16 cellular contexts compared by ENCODE assay signal in the genomic region with DNA sequence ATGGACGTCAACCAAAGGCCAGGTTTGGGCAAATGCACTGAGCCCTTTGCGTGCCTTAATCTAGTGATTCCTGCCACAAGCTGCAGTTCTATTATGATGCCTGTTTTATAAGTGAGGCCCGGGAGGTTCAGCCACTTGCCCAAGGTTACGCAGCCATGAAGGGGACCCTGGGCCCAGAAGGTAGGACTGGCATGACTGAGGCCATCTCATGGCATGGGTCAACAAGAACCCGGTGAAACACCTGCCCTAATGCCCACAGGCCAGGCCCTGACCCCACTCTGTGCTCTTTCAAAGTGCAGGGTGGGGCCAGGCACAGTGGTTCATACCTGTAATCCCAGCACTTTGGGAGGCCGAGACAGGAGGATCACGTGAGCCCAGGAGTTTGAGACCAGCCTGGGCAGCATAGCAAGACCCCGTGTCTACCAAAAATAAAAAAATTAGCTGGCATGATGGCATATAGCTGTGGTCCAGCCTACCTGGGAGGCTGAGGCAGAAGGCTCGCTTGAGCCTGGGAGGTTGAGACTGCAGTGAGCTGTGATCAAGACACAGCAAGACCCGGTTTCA. TPM values are rescaled to one million over a fixed set of nuclear protein-coding genes. Genes with fewer than 3 reads are reported as not detected.
DNase-seq lines count a peak whose midpoint lies in the region; ATAC-seq, FAIRE-seq and TF ChIP-seq lines count a peak whose summit lies in the region.
"Had no signal": no experiment of that assay in that cellular context is flagged by ENCODE, and none has a peak within 500 bp of the region (broad histone marks: within the 10 kb centered on the region; RNA-seq: fewer than 3 reads in every experiment).

No MANE protein-coding gene starts in this region.

- H4K20me1 ChIP-seq in HepG2 (ENCODE audit: insufficient read depth, low read length): no peaks in the 10 kb centered on the region

- peak; percentile 3 for DNase-seq in activated T-cell treated with anti-CD3 and anti-CD28 coated beads, Interleukin-2, amount 50 U/mL, for 4 hours
- DNase-seq in activated T-cell treated with anti-CD3 and anti-CD28 coated beads, Interleukin-2, amount 50 U/mL, for 1 hour: no peak
- no peak for DNase-seq in activated CD4-positive, alpha-beta memory T cell treated with anti-CD3 and anti-CD28 coated beads for 36 hours
- DNase-seq in HepG2 (ENCODE audit: low spot score): no peak
- DNase-seq in thoracic aorta (ENCODE audit: low spot score): peak; percentile 1
- no peak for DNase-seq in NCI-H2171 treated with DMSO at 0.1 percent for 48 hours (lab: John Stamatoyannopoulos, UW)
- no peak for DNase-seq in NCI-H524 treated with DMSO at 0.1 percent for 48 hours (lab: John Stamatoyannopoulos, UW)
- DNase-seq: DMS 273 treated with DMSO at 0.1 percent for 48 hours, naive B cell, NCI-H187, NCI-H526 treated with DMSO at 0.1 percent for 48 hours had no signal

- no TSS peak for BruUV-seq in HepG2 (replicated peaks; lab: Mats Ljungman, UMichigan)

- TF ChIP-seq POLR2A in HepG2 (IDR thresholded peaks at IDR 0.05; ENCODE audit: insufficient read depth in 1 of 2, low read depth in 2 of 2, low read length in 2 of 2): no peak

- peak overlapping the region; percentile 79 for H3K27ac Mint-ChIP-seq in activated CD4-positive, alpha-beta memory T cell treated with anti-CD3 and anti-CD28 coated beads for 36 hours

- no peaks in the 10 kb centered on the region for H3K27me3 ChIP-seq in HepG2 (ENCODE audit: control insufficient read depth in 1 of 2, insufficient read depth in 2 of 2, low read length in 2 of 2)
- H3K27me3 ChIP-seq in thoracic aorta (replicated peaks; ENCODE audit: insufficient read depth): no peaks in the 10 kb centered on the region

- H2AFZ ChIP-seq in HepG2 (ENCODE audit: low read length): no peak overlapping the region

- TF ChIP-seq EP300 in HepG2 (IDR thresholded peaks at IDR 0.05; ENCODE audit: low read depth in 2 of 2, low read length in 2 of 2) (no peak), HepG2 (CRISPR knock-in tag; IDR thresholded peaks at IDR 0.05; ENCODE audit: borderline replicate concordance) (no peak)

- no peak for ATAC-seq in activated T-cell treated with anti-CD3 and anti-CD28 coated beads, Interleukin-2, amount 50 U/mL, for 4 hours
- no peak for ATAC-seq in HepG2
- ATAC-seq in thoracic aorta (ENCODE audit: insufficient number of reproducible peaks, low FRiP score, low read depth): no peak
- ATAC-seq in GM18870 (IDR thresholded peaks at IDR 0.05; ENCODE audit: unreplicated experiment): no peak
- ATAC-seq: HCT116, left colon had no signal

- no peak for FAIRE-seq in HepG2 (lab: Jason Lieb, UNC)

- peaks cover 17% of the 10 kb centered on the region for H3K36me3 Mint-ChIP-seq in activated T-cell treated with anti-CD3 and anti-CD28 coated beads, Interleukin-2, amount 50 U/mL, for 4 hours (ENCODE audit: insufficient read depth)
- peaks cover 27% of the 10 kb centered on the region for H3K36me3 Mint-ChIP-seq in activated CD4-positive, alpha-beta memory T cell treated with anti-CD3 and anti-CD28 coated beads for 36 hours
- H3K36me3 Mint-ChIP-seq: naive B cell had no signal

- no peak for TF ChIP-seq RAD21 in HepG2 (CRISPR knock-in tag; IDR thresholded peaks at IDR 0.05)

- H3K27ac ChIP-seq in HepG2 (ENCODE audit: extremely low read length, insufficient read depth, low read length) (no peak overlapping the region), thoracic aorta (no peak overlapping the region)
- H3K27ac ChIP-seq: HL-60 had no signal

- H3K27me3 Mint-ChIP-seq in activated T-cell treated with anti-CD3 and anti-CD28 coated beads, Interleukin-2, amount 50 U/mL, for 4 hours (ENCODE audit: low read depth): no peaks in the 10 kb centered on the region
- H3K27me3 Mint-ChIP-seq in activated CD4-positive, alpha-beta memory T cell treated with anti-CD3 and anti-CD28 coated beads for 36 hours: no peaks in the 10 kb centered on the region
- H3K27me3 Mint-ChIP-seq: naive B cell had no signal

- in situ Hi-C loops in HepG2 (cut with HindIII; ENCODE audit: extremely low pct_ligation_motif_present, low pct_unique_long_range_greater_than_20kb): no loop called here

- H3K4me1 Mint-ChIP-seq in activated T-cell treated with anti-CD3 and anti-CD28 coated beads, Interleukin-2, amount 50 U/mL, for 4 hours (ENCODE audit: low read depth): peaks cover 41% of the 10 kb centered on the region
- H3K4me1 Mint-ChIP-seq in activated CD4-positive, alpha-beta memory T cell treated with anti-CD3 and anti-CD28 coated beads for 36 hours (ENCODE audit: low read depth): peaks cover 39% of the 10 kb centered on the region

- no peaks in the 10 kb centered on the region for H3K9me3 Mint-ChIP-seq in activated T-cell treated with anti-CD3 and anti-CD28 coated beads, Interleukin-2, amount 50 U/mL, for 4 hours
- H3K9me3 Mint-ChIP-seq in activated CD4-positive, alpha-beta memory T cell treated with anti-CD3 and anti-CD28 coated beads for 36 hours: no peaks in the 10 kb centered on the region
- H3K9me3 Mint-ChIP-seq: naive B cell had no signal

- intact Hi-C loops in activated CD4-positive, alpha-beta memory T cell treated with anti-CD3 and anti-CD28 coated beads for 36 hours (cut with micrococcal nuclease): no loop called here
- intact Hi-C loops in HepG2 (cut with micrococcal nuclease; ENCODE audit: unreplicated experiment): no loop called here

- H3K4me3 ChIP-seq in HepG2 (replicated peaks in 1 of 3; ENCODE audit: insufficient read depth in 1 of 3, low read depth in 2 of 3, low read length in 3 of 3) (no peak overlapping the region), thoracic aorta (no peak overlapping the region)

- CTCF ChIA-PET in activated CD4-positive, alpha-beta memory T cell treated with anti-CD3 and anti-CD28 coated beads for 36 hours (lab: Charles Lee): interaction anchor here (0.9 to 5.0 kb wide), 2 partner anchors 16 to 28 kb away, joined by 3 to 21 read pairs; no protein-coding TSS in a partner anchor
- CTCF ChIA-PET in HepG2 (lab: Yijun Ruan, JAX; ENCODE audit: low intra/inter-chr PET ratio, low total read pairs): no interaction called here

- peak overlapping the region; percentile 38 for H3K4me3 Mint-ChIP-seq in activated T-cell treated with anti-CD3 and anti-CD28 coated beads, Interleukin-2, amount 50 U/mL, for 4 hours
- no peak overlapping the region for H3K4me3 Mint-ChIP-seq in activated CD4-positive, alpha-beta memory T cell treated with anti-CD3 and anti-CD28 coated beads for 36 hours

- WGBS in HepG2 (ENCODE audit: low lambda C conversion rate): 91% methylated on average over 8 of the region's 10 CpGs

- no peak for TF ChIP-seq CTCF in HepG2 (CRISPR knock-in tag; IDR thresholded peaks at IDR 0.05)
- TF ChIP-seq CTCF in thoracic aorta (IDR thresholded peaks at IDR 0.05): no peak

- H3K4me1 ChIP-seq in HepG2 (ENCODE audit: insufficient read depth, low read length): peaks cover 54% of the 10 kb centered on the region
- H3K4me1 ChIP-seq in thoracic aorta (ENCODE audit: control insufficient read depth in 1 of 2, low read depth in 2 of 2): peaks cover 49 to 57% of the 10 kb centered on the region in 2 donors

- no peak overlapping the region for H3K9ac ChIP-seq in HepG2 (ENCODE audit: insufficient read depth, low read depth, low read length)

- no peaks in the 10 kb centered on the region for H3K9me3 ChIP-seq in HepG2 (ENCODE audit: low read length)
- H3K9me3 ChIP-seq in thoracic aorta: no peaks in the 10 kb centered on the region

- peaks cover 33 to 48% of the 10 kb centered on the region in 2 experiments; a peak in 4 of 5 replicates for H3K36me3 ChIP-seq in HepG2 (replicated peaks in 1 of 2; ENCODE audit: control insufficient read depth in 1 of 2, insufficient read depth in 2 of 2, low read length in 2 of 2)
- H3K36me3 ChIP-seq in thoracic aorta: peaks cover 46% of the 10 kb centered on the region

- POLR2A ChIA-PET in activated CD4-positive, alpha-beta memory T cell treated with anti-CD3 and anti-CD28 coated beads for 36 hours (lab: Charles Lee): no interaction called here
- POLR2A ChIA-PET in HepG2 (lab: Yijun Ruan, JAX): interaction anchor here (1.8 to 2.4 kb wide), 2 partner anchors 10 to 14 kb away, joined by 4 to 16 read pairs; a partner anchor contains a TSS

- no peak overlapping the region for H3K4me2 ChIP-seq in HepG2 (ENCODE audit: low read depth, low read length)

- peaks cover 42% of the 10 kb centered on the region for H3K79me2 ChIP-seq in HepG2 (ENCODE audit: insufficient read depth, low read length)

RNA-seq across cellular contexts. Expression of a gene that starts 8.6 kb away (rescaled TPM):
- total RNA-seq in activated T-cell treated with anti-CD3 and anti-CD28 coated beads, Interleukin-2, amount 50 U/mL, for 4 hours: 10 to 100 TPM; 48.6 to 69.8 (median 50.1) TPM
- total RNA-seq in activated CD4-positive, alpha-beta memory T cell treated with anti-CD3 and anti-CD28 coated beads for 36 hours: 10 to 100 TPM; 77.9 to 82.0 TPM
- total RNA-seq in HepG2 (2016; rRNA removed; fragmentation: Illumina TruSeq; extraction: Trizol) (77.1 and 92.1 TPM in 2 replicates), thoracic aorta (100 to 1,000 TPM in 1 of 2 donors, 10 to 100 TPM in 1; 71.2 to 194 TPM)
- total RNA-seq in HepG2 (2016; cell fraction: cytosol; rRNA removed; fragmentation: Illumina TruSeq; extraction: Trizol; ENCODE audit: low read depth): 104 and 127 TPM in 2 replicates
- total RNA-seq in HepG2 (2016; cell fraction: insoluble cytoplasmic fraction; rRNA removed; fragmentation: Illumina TruSeq; extraction: Trizol): 66.8 and 94.8 TPM in 2 replicates
- 149 and 180 TPM in 2 replicates for total RNA-seq in HepG2 (2016; cell fraction: membrane; rRNA removed; fragmentation: Illumina TruSeq; extraction: Trizol)
- 48.9 and 58.7 TPM in 2 replicates for total RNA-seq in HepG2 (2016; cell fraction: nucleus; rRNA removed; fragmentation: Illumina TruSeq; extraction: Trizol)
- polyA plus RNA-seq in HepG2 (2011; rRNA removed): 81.2 and 109 TPM in 2 replicates
- 83.2 and 110 TPM in 2 replicates for polyA plus RNA-seq in HepG2 (2011; cell fraction: cytosol; rRNA removed)
- 62.3 and 83.6 TPM in 2 replicates for polyA plus RNA-seq in HepG2 (2011; cell fraction: nucleus; rRNA removed)
- 77.3 and 145 TPM in 2 replicates for polyA plus RNA-seq in HepG2 (2012)
- 196 and 226 TPM in 2 replicates for polyA plus RNA-seq in HepG2 (2016; cell fraction: cytosol; fragmentation: Illumina TruSeq; extraction: Trizol; ENCODE audit: low read depth)
- polyA plus RNA-seq in HepG2 (2016; cell fraction: insoluble cytoplasmic fraction; fragmentation: Illumina TruSeq; extraction: Trizol; ENCODE audit: low read depth): 104 and 130 TPM in 2 replicates
- polyA plus RNA-seq in HepG2 (2016; cell fraction: membrane; fragmentation: Illumina TruSeq; extraction: Trizol; ENCODE audit: low read depth): 235 and 242 TPM in 2 replicates
- polyA plus RNA-seq in HepG2 (2016; cell fraction: nucleus; fragmentation: Illumina TruSeq; extraction: Trizol; ENCODE audit: insufficient read depth, low read depth): 122 and 127 TPM in 2 replicates
- 22.5 and 101 TPM in 2 replicates for polyA minus RNA-seq in HepG2 (2011; rRNA and poly(A)+ RNA removed; ENCODE audit: low replicate concordance)
- polyA minus RNA-seq in HepG2 (2011; cell fraction: cytosol; rRNA and poly(A)+ RNA removed): 26.1 and 26.7 TPM in 2 replicates
- 17.8 and 21.8 TPM in 2 replicates for polyA minus RNA-seq in HepG2 (2011; cell fraction: nucleus; rRNA and poly(A)+ RNA removed)

RNA-seq across cellular contexts. Expression of a gene that starts 29.4 kb away (rescaled TPM):
- 10 to 100 TPM; 25.5 to 33.8 (median 28.4) TPM for total RNA-seq in activated T-cell treated with anti-CD3 and anti-CD28 coated beads, Interleukin-2, amount 50 U/mL, for 4 hours
- total RNA-seq in activated CD4-positive, alpha-beta memory T cell treated with anti-CD3 and anti-CD28 coated beads for 36 hours: 10 to 100 TPM; 77.9 to 80.0 TPM
- total RNA-seq in HepG2 (2016; rRNA removed; fragmentation: Illumina TruSeq; extraction: Trizol) (15.2 and 18.4 TPM in 2 replicates), thoracic aorta (100 to 1,000 TPM in 1 of 2 donors, 10 to 100 TPM in 1; 46.3 to 103 TPM)
- 15.8 and 20.2 TPM in 2 replicates for total RNA-seq in HepG2 (2016; cell fraction: cytosol; rRNA removed; fragmentation: Illumina TruSeq; extraction: Trizol; ENCODE audit: low read depth)
- 18.6 and 20.5 TPM in 2 replicates for total RNA-seq in HepG2 (2016; cell fraction: insoluble cytoplasmic fraction; rRNA removed; fragmentation: Illumina TruSeq; extraction: Trizol)
- total RNA-seq in HepG2 (2016; cell fraction: membrane; rRNA removed; fragmentation: Illumina TruSeq; extraction: Trizol): 17.3 and 29.5 TPM in 2 replicates
- total RNA-seq in HepG2 (2016; cell fraction: nucleus; rRNA removed; fragmentation: Illumina TruSeq; extraction: Trizol): 8.3 and 12.2 TPM in 2 replicates
- 47.2 and 62.0 TPM in 2 replicates for polyA plus RNA-seq in HepG2 (2011; rRNA removed)
- 33.8 and 73.1 TPM in 2 replicates for polyA plus RNA-seq in HepG2 (2011; cell fraction: cytosol; rRNA removed)
- polyA plus RNA-seq in HepG2 (2011; cell fraction: nucleus; rRNA removed): 101 and 106 TPM in 2 replicates
- polyA plus RNA-seq in HepG2 (2012): 14.6 TPM in 2 replicates
- 16.0 and 27.0 TPM in 2 replicates for polyA plus RNA-seq in HepG2 (2016; cell fraction: cytosol; fragmentation: Illumina TruSeq; extraction: Trizol; ENCODE audit: low read depth)
- 14.7 and 18.5 TPM in 2 replicates for polyA plus RNA-seq in HepG2 (2016; cell fraction: insoluble cytoplasmic fraction; fragmentation: Illumina TruSeq; extraction: Trizol; ENCODE audit: low read depth)
- 13.4 and 18.5 TPM in 2 replicates for polyA plus RNA-seq in HepG2 (2016; cell fraction: membrane; fragmentation: Illumina TruSeq; extraction: Trizol; ENCODE audit: low read depth)
- 25.1 and 25.9 TPM in 2 replicates for polyA plus RNA-seq in HepG2 (2016; cell fraction: nucleus; fragmentation: Illumina TruSeq; extraction: Trizol; ENCODE audit: insufficient read depth, low read depth)
- 11.5 and 28.1 TPM in 2 replicates for polyA minus RNA-seq in HepG2 (2011; rRNA and poly(A)+ RNA removed; ENCODE audit: low replicate concordance)
- 14.0 and 17.6 TPM in 2 replicates for polyA minus RNA-seq in HepG2 (2011; cell fraction: cytosol; rRNA and poly(A)+ RNA removed)
- 11.3 and 12.8 TPM in 2 replicates for polyA minus RNA-seq in HepG2 (2011; cell fraction: nucleus; rRNA and poly(A)+ RNA removed)

RNA-seq across cellular contexts. Expression of a gene that starts 58.5 kb away (rescaled TPM):
- total RNA-seq in activated T-cell treated with anti-CD3 and anti-CD28 coated beads, Interleukin-2, amount 50 U/mL, for 4 hours: 1 to 10 TPM; 2.7 to 3.3 (median 3.0) TPM
- total RNA-seq in activated CD4-positive, alpha-beta memory T cell treated with anti-CD3 and anti-CD28 coated beads for 36 hours: 1 to 10 TPM; 1.2 to 1.6 TPM
- total RNA-seq in HepG2 (2016; rRNA removed; fragmentation: Illumina TruSeq; extraction: Trizol): 10.5 and 16.6 TPM in 2 replicates
- total RNA-seq in HepG2 (2016; cell fraction: cytosol; rRNA removed; fragmentation: Illumina TruSeq; extraction: Trizol; ENCODE audit: low read depth): 2.8 and 5.4 TPM in 2 replicates
- total RNA-seq in HepG2 (2016; cell fraction: insoluble cytoplasmic fraction; rRNA removed; fragmentation: Illumina TruSeq; extraction: Trizol): 7.9 and 14.6 TPM in 2 replicates
- 9.4 and 9.8 TPM in 2 replicates for total RNA-seq in HepG2 (2016; cell fraction: membrane; rRNA removed; fragmentation: Illumina TruSeq; extraction: Trizol)
- total RNA-seq in HepG2 (2016; cell fraction: nucleus; rRNA removed; fragmentation: Illumina TruSeq; extraction: Trizol): 21.0 and 29.3 TPM in 2 replicates
- 11.4 and 12.0 TPM in 2 replicates for polyA plus RNA-seq in HepG2 (2011; rRNA removed)
- polyA plus RNA-seq in HepG2 (2011; cell fraction: cytosol; rRNA removed): 3.1 and 5.3 TPM in 2 replicates
- polyA plus RNA-seq in HepG2 (2011; cell fraction: nucleus; rRNA removed): 98.4 and 126 TPM in 2 replicates
- 29.1 and 39.4 TPM in 2 replicates for polyA plus RNA-seq in HepG2 (2012)
- 3.2 and 4.2 TPM in 2 replicates for polyA plus RNA-seq in HepG2 (2016; cell fraction: cytosol; fragmentation: Illumina TruSeq; extraction: Trizol; ENCODE audit: low read depth)
- polyA plus RNA-seq in HepG2 (2016; cell fraction: insoluble cytoplasmic fraction; fragmentation: Illumina TruSeq; extraction: Trizol; ENCODE audit: low read depth): 18.9 and 27.7 TPM in 2 replicates
- 4.9 and 6.5 TPM in 2 replicates for polyA plus RNA-seq in HepG2 (2016; cell fraction: membrane; fragmentation: Illumina TruSeq; extraction: Trizol; ENCODE audit: low read depth)
- polyA plus RNA-seq in HepG2 (2016; cell fraction: nucleus; fragmentation: Illumina TruSeq; extraction: Trizol; ENCODE audit: insufficient read depth, low read depth): 87.2 and 94.8 TPM in 2 replicates
- polyA minus RNA-seq in HepG2 (2011; rRNA and poly(A)+ RNA removed; ENCODE audit: low replicate concordance): 8.4 and 22.7 TPM in 2 replicates
- polyA minus RNA-seq in HepG2 (2011; cell fraction: cytosol; rRNA and poly(A)+ RNA removed): 15.8 and 17.9 TPM in 2 replicates
- 32.8 and 40.0 TPM in 2 replicates for polyA minus RNA-seq in HepG2 (2011; cell fraction: nucleus; rRNA and poly(A)+ RNA removed)
- total RNA-seq in thoracic aorta: 1 to 10 TPM in 1 of 2 donors, under 1 TPM in 1; 0.95 to 4.7 TPM
- total RNA-seq: LHCN-M2 had no signal

Comparison
In these comparisons a context has a peak if more than half of its experiments do, and no peak if none do; other contexts are left out.
1. DNase-seq: peak in activated T-cell treated with anti-CD3 and anti-CD28 coated beads, Interleukin-2, amount 50 U/mL, for 4 hours (single experiment) and thoracic aorta (single experiment); none in activated T-cell treated with anti-CD3 and anti-CD28 coated beads, Interleukin-2, amount 50 U/mL, for 1 hour (single experiment), activated CD4-positive, alpha-beta memory T cell treated with anti-CD3 and anti-CD28 coated beads for 36 hours (single experiment), HepG2 (single experiment), NCI-H2171 treated with DMSO at 0.1 percent for 48 hours (single experiment) and NCI-H524 treated with DMSO at 0.1 percent for 48 hours (single experiment).